In the genomic region with DNA sequence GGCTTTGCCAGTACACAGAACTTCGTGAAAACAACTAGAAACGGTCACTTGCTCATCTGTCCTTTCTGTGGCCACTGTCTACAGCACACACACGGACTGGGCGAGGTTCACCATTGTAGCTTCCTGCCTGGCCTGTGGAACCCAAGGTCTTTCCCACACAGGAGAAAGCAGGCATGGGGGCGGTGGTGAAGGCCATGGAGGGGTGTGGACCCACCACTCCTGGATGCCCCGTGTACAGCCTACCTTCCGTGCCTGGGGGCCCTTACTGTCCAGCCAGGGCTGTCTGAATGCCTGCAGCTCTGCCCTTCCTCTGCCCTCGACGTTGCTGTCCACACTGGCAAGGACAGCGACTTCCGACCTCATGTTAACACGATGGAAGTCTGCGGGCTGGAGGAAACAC, we compare ENCODE assay signal across 1 cellular context.
TF ChIP-seq lines count a peak whose summit lies in the region.

No MANE protein-coding gene starts in this region.

TF ChIP-seq in H1, 55 proteins besides CTCF, POLR2A, EP300 and RAD21 (continued from another document):
- TF ChIP-seq, protein P1, sequence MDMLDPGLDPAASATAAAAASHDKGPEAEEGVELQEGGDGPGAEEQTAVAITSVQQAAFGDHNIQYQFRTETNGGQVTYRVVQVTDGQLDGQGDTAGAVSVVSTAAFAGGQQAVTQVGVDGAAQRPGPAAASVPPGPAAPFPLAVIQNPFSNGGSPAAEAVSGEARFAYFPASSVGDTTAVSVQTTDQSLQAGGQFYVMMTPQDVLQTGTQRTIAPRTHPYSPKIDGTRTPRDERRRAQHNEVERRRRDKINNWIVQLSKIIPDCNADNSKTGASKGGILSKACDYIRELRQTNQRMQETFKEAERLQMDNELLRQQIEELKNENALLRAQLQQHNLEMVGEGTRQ (IDR thresholded peaks at IDR 0.05; ENCODE audit: low read length): no peak
- TF ChIP-seq SIX5 (IDR thresholded peaks at IDR 0.05; ENCODE audit: low read depth, low read length) (no peak), SIRT6 (IDR thresholded peaks at IDR 0.05; ENCODE audit: low read length) (no peak), NRF1 (IDR thresholded peaks at IDR 0.05; ENCODE audit: low read depth, low read length) (no peak), TAF1 (IDR thresholded peaks at IDR 0.05; ENCODE audit: low read depth, low read length) (no peak), BCL11A (IDR thresholded peaks at IDR 0.05; ENCODE audit: low read depth in 2 of 2, low read length in 2 of 2) (no peak), SIN3A (conservative IDR thresholded peaks at IDR 0.05 in 1 of 2, IDR thresholded peaks at IDR 0.05 in 1 of 2; ENCODE audit: low read depth in 1 of 2, low read length in 2 of 2) (no peak), BRCA1 (IDR thresholded peaks at IDR 0.05; ENCODE audit: low read depth, low read length) (no peak), CTBP2 (IDR thresholded peaks at IDR 0.05; ENCODE audit: borderline replicate concordance, insufficient read depth, insufficient read length, low read length) (no peak)
